Comparison of ENCODE assay signal across 1 cellular context in genomic region chr3:149670742-149671492, GRCh38.
TF ChIP-seq lines count a peak whose summit lies in the region.

No MANE protein-coding gene starts in this region.

TF ChIP-seq in K562, 482 proteins besides CTCF, POLR2A, EP300 and RAD21 (continued from another document):
- no peak for TF ChIP-seq RERE (CRISPR knock-in tag; IDR thresholded peaks at IDR 0.05; ENCODE audit: borderline replicate concordance)
- TF ChIP-seq MCM2 (IDR thresholded peaks at IDR 0.05; ENCODE audit: low read depth): no peak
- TF ChIP-seq ZNF274 (IDR thresholded peaks at IDR 0.05; ENCODE audit: borderline replicate concordance, low read depth, low read length): no peak
- TF ChIP-seq ZNF695 (CRISPR knock-in tag; IDR thresholded peaks at IDR 0.05): no peak
- no peak for TF ChIP-seq EWSR1 (IDR thresholded peaks at IDR 0.05; ENCODE audit: borderline replicate concordance, low read depth, partially characterized antibody)
- no peak for TF ChIP-seq NCOA4 (IDR thresholded peaks at IDR 0.05; ENCODE audit: partially characterized antibody)
- TF ChIP-seq RBM22 (IDR thresholded peaks at IDR 0.05; ENCODE audit: low read depth, low read length, poor library complexity, severe bottlenecking): no peak
- no peak for TF ChIP-seq HBP1 (CRISPR knock-in tag; IDR thresholded peaks at IDR 0.05)
- no peak for TF ChIP-seq FIP1L1 (IDR thresholded peaks at IDR 0.05; ENCODE audit: low read depth, low read length, poor library complexity, severe bottlenecking)
- TF ChIP-seq CTCFL (IDR thresholded peaks at IDR 0.05; ENCODE audit: borderline replicate concordance, insufficient read depth, low read depth, low read length, poor library complexity, severe bottlenecking): no peak
- no peak for TF ChIP-seq MYBL2 (IDR thresholded peaks at IDR 0.05; ENCODE audit: low read depth)
- TF ChIP-seq MYBL2 (CRISPR knock-in tag; IDR thresholded peaks at IDR 0.05; ENCODE audit: borderline replicate concordance): no peak
- no peak for TF ChIP-seq ZNF561 (CRISPR knock-in tag; conservative IDR thresholded peaks at IDR 0.05)
- TF ChIP-seq MTA1 (IDR thresholded peaks at IDR 0.05; ENCODE audit: borderline replicate concordance): no peak
